ENCODE assay signal across 13 cellular contexts in genomic region chr1:3369437-3370076, GRCh38.
DNase-seq lines count a peak whose midpoint lies in the region; ATAC-seq and TF ChIP-seq lines count a peak whose summit lies in the region.
"Had no signal": no experiment of that assay in that cellular context is flagged by ENCODE, and none has a peak within 500 bp of the region (broad histone marks: within the 10 kb centered on the region; RNA-seq: fewer than 3 reads in every experiment).

No MANE protein-coding gene starts in this region.

- no peak for TF ChIP-seq CTCF in AG04449 (IDR thresholded peaks at IDR 0.05; ENCODE audit: insufficient read depth, low read length, missing control alignments)
- TF ChIP-seq CTCF in RWPE2 (IDR thresholded peaks at IDR 0.05; ENCODE audit: poor library complexity, severe bottlenecking): no peak
- TF ChIP-seq CTCF in fibroblast of pulmonary artery (IDR thresholded peaks at IDR 0.05; ENCODE audit: low read length, missing control alignments): no peak
- no peak for TF ChIP-seq CTCF in omental fat pad (IDR thresholded peaks at IDR 0.05)

- H3K4me3 ChIP-seq in AG04449 (ENCODE audit: low read depth, low read length) (no peak overlapping the region), RWPE2 (ENCODE audit: severe bottlenecking) (no peak overlapping the region), fibroblast of pulmonary artery (replicated peaks; ENCODE audit: low read depth, low read length) (no peak overlapping the region)
- H3K4me3 ChIP-seq: skin epidermis had no signal

- H3K9me3 Mint-ChIP-seq in T-cell: no peaks in the 10 kb centered on the region

- no peak overlapping the region for H3K27ac ChIP-seq in RWPE2 (ENCODE audit: poor library complexity, severe bottlenecking)

- DNase-seq in AG04449 (ENCODE audit: low read depth, low spot score) (peak; percentile 83), RWPE2 (ENCODE audit: low spot score) (no peak), fibroblast of pulmonary artery (ENCODE audit: low read depth) (peak; percentile 69), omental fat pad (ENCODE audit: low spot score) (no peak), DMS153 treated with DMSO at 0.1 percent for 48 hours (lab: John Stamatoyannopoulos, UW; ENCODE audit: unreplicated experiment) (no peak), T-cell (no peak), DMS53 treated with DMSO at 0.1 percent for 48 hours (lab: John Stamatoyannopoulos, UW; ENCODE audit: unreplicated experiment) (no peak), OCI-M1 (lab: John Stamatoyannopoulos, UW) (no peak)
- DNase-seq: NCI-H526 treated with DMSO at 0.1 percent for 48 hours; stimulated activated naive CD4-positive, alpha-beta T cell treated with Interleukin-2 at 50 U/mL for 16 hours had no signal

- peaks cover 6 to 19% (median 16%) of the 10 kb centered on the region in 3 donors for H3K4me1 Mint-ChIP-seq in T-cell
- H3K4me1 Mint-ChIP-seq: IgD-negative memory B cell had no signal

- H3K4me3 Mint-ChIP-seq in T-cell: no peak overlapping the region
- H3K4me3 Mint-ChIP-seq: activated naive CD8-positive, alpha-beta T cell; IgD-negative memory B cell had no signal

- ATAC-seq in RWPE2 (ENCODE audit: low read depth) (peak; percentile 64; the same call in 2 of the 3 replicates), omental fat pad (ENCODE audit: low FRiP score) (peak; percentile 66), T-cell (replicated peaks in 1 of 4) (no peak)

- no peaks in the 10 kb centered on the region for H3K9me3 ChIP-seq in RWPE2 (ENCODE audit: severe bottlenecking)

- no peaks in the 10 kb centered on the region for H3K4me1 ChIP-seq in RWPE2 (ENCODE audit: insufficient read depth, poor library complexity, severe bottlenecking)

- no peaks in the 10 kb centered on the region for H3K36me3 ChIP-seq in RWPE2 (ENCODE audit: low read depth)

- H3K27me3 ChIP-seq in RWPE2 (ENCODE audit: insufficient read depth, poor library complexity, severe bottlenecking): peaks cover 17% of the 10 kb centered on the region

- POLR2A ChIA-PET in AG04449 (lab: Yijun Ruan, JAX) (no interaction called here), T-cell (lab: Charles Lee) (no interaction called here)

- H3K27ac Mint-ChIP-seq in T-cell: no peak overlapping the region
- H3K27ac Mint-ChIP-seq: activated naive CD8-positive, alpha-beta T cell; IgD-negative memory B cell had no signal

- CTCF ChIA-PET in AG04449 (lab: Yijun Ruan, JAX) (no interaction called here), T-cell (lab: Charles Lee) (no interaction called here)

- no peaks in the 10 kb centered on the region for H3K36me3 Mint-ChIP-seq in T-cell
- H3K36me3 Mint-ChIP-seq: activated naive CD8-positive, alpha-beta T cell had no signal

- H3K27me3 Mint-ChIP-seq in T-cell: peaks cover 0 to 4% of the 10 kb centered on the region in 2 donors
- H3K27me3 Mint-ChIP-seq: activated naive CD8-positive, alpha-beta T cell had no signal

Comparison
In these comparisons a context has a peak if more than half of its experiments do, and no peak if none do; other contexts are left out.
1. DNase-seq: peak in AG04449 (single experiment) and fibroblast of pulmonary artery (single experiment); none in RWPE2 (single experiment), omental fat pad (single experiment), DMS153 treated with DMSO at 0.1 percent for 48 hours (single experiment), T-cell (0 of 34), DMS53 treated with DMSO at 0.1 percent for 48 hours (single experiment) and OCI-M1 (single experiment).
2. ATAC-seq: peak in RWPE2 (single experiment) and omental fat pad (single experiment); none in T-cell (0 of 4).